Comparison of ENCODE assay signal across 11 cellular contexts in genomic region chr6:38533064-38533463, GRCh38.
"Had no signal": no experiment of that assay in that cellular context is flagged by ENCODE, and none has a peak within 500 bp of the region (broad histone marks: within the 10 kb centered on the region; RNA-seq: fewer than 3 reads in every experiment).

No MANE protein-coding gene starts in this region.

- H3K36me3 ChIP-seq: HAP-1 had no signal

- ATAC-seq: GM23338, HCT116 had no signal

- H3K27ac ChIP-seq: GM23248 had no signal

- H3K9me3 Mint-ChIP-seq: HFFc6 had no signal

- H3K4me1 ChIP-seq: HAP-1 had no signal

- H2AFZ ChIP-seq: GM23248, GM23338 had no signal

- H3K4me3 ChIP-seq: GM23248, GM23338, HAP-1 had no signal

- DNase-seq: GM23248, GOT3, H7, H9, HCEC 1CT, HFFc6 had no signal

- FAIRE-seq: H1, H54 had no signal

- H3K9ac ChIP-seq: GM23248 had no signal

- H3K4me2 ChIP-seq: GM23338 had no signal

- H3K4me3 Mint-ChIP-seq: GM23338, H9, HFFc6 had no signal

- H3K27ac Mint-ChIP-seq: GM23338, H9, HFFc6 had no signal
